Comparison of ENCODE assay signal across 9 cellular contexts in genomic region chr15:25739687-25740121, GRCh38.
A peak's percentile ranks its signal among the peaks of the same experiment; 100 is the strongest.
DNase-seq lines count a peak whose midpoint lies in the region; ATAC-seq and TF ChIP-seq lines count a peak whose summit lies in the region.
"Had no signal": no experiment of that assay in that cellular context is flagged by ENCODE, and none has a peak within 500 bp of the region (broad histone marks: within the 10 kb centered on the region; RNA-seq: fewer than 3 reads in every experiment).

No MANE protein-coding gene starts in this region.

- POLR2A ChIA-PET in activated naive CD8-positive, alpha-beta T cell treated with anti-CD3 and anti-CD28 coated beads, Interleukin-2, amount 10 ng/mL, durations not matched to agents 7 days and 5 days (lab: Charles Lee): no interaction called here

- ATAC-seq in GM19438 (IDR thresholded peaks at IDR 0.05; ENCODE audit: low read depth, unreplicated experiment): peak; percentile 70
- ATAC-seq in activated naive CD8-positive, alpha-beta T cell treated with anti-CD3 and anti-CD28 coated beads, Interleukin-2, amount 10 ng/mL, durations not matched to agents 7 days and 5 days (ENCODE audit: low read depth): peak; percentile 78
- ATAC-seq in memory B cell (ENCODE audit: low read depth): peak; percentile 58
- ATAC-seq in GM21737 (IDR thresholded peaks at IDR 0.05; ENCODE audit: unreplicated experiment): no peak
- no peak for ATAC-seq in GM21381 (IDR thresholded peaks at IDR 0.05; ENCODE audit: unreplicated experiment)
- ATAC-seq in HG02970 (IDR thresholded peaks at IDR 0.05; ENCODE audit: low FRiP score, unreplicated experiment): no peak

- peak overlapping the region; percentile 6 for H3K27ac Mint-ChIP-seq in activated naive CD8-positive, alpha-beta T cell treated with anti-CD3 and anti-CD28 coated beads, Interleukin-2, amount 10 ng/mL, durations not matched to agents 7 days and 5 days
- peak overlapping the region; percentile 48 for H3K27ac Mint-ChIP-seq in memory B cell

- no peaks in the 10 kb centered on the region for H3K9me3 Mint-ChIP-seq in activated naive CD8-positive, alpha-beta T cell treated with anti-CD3 and anti-CD28 coated beads, Interleukin-2, amount 10 ng/mL, durations not matched to agents 7 days and 5 days
- no peaks in the 10 kb centered on the region for H3K9me3 Mint-ChIP-seq in memory B cell
- H3K9me3 Mint-ChIP-seq: dendritic cell treated with granulocyte-macrophage colony-stimulating factor and Interleukin-4, amounts not matched to agents 40 ng/mL and 50 ng/mL, for 4 days had no signal

- H3K27me3 Mint-ChIP-seq in activated naive CD8-positive, alpha-beta T cell treated with anti-CD3 and anti-CD28 coated beads, Interleukin-2, amount 10 ng/mL, durations not matched to agents 7 days and 5 days: no peaks in the 10 kb centered on the region
- peaks cover 2% of the 10 kb centered on the region for H3K27me3 Mint-ChIP-seq in memory B cell

- H3K36me3 Mint-ChIP-seq in activated naive CD8-positive, alpha-beta T cell treated with anti-CD3 and anti-CD28 coated beads, Interleukin-2, amount 10 ng/mL, durations not matched to agents 7 days and 5 days: peaks cover 8% of the 10 kb centered on the region
- no peaks in the 10 kb centered on the region for H3K36me3 Mint-ChIP-seq in memory B cell

- peak; percentile 40 for DNase-seq in AG10803 (ENCODE audit: low read depth)
- DNase-seq in NCI-H524 treated with DMSO at 0.1 percent for 48 hours (lab: John Stamatoyannopoulos, UW): peak; percentile 89
- DNase-seq in activated naive CD8-positive, alpha-beta T cell treated with anti-CD3 and anti-CD28 coated beads, Interleukin-2, amount 10 ng/mL, durations not matched to agents 7 days and 5 days: no peak
- peak in 1 of 2 donors; percentile 2 for DNase-seq in memory B cell (ENCODE audit: low spot score in 2 of 2)

- TF ChIP-seq CTCF in AG10803 (conservative IDR thresholded peaks at IDR 0.05; ENCODE audit: low read length): peak; percentile 57

- peaks cover 15% of the 10 kb centered on the region for H3K4me1 Mint-ChIP-seq in activated naive CD8-positive, alpha-beta T cell treated with anti-CD3 and anti-CD28 coated beads, Interleukin-2, amount 10 ng/mL, durations not matched to agents 7 days and 5 days
- peaks cover 14% of the 10 kb centered on the region for H3K4me1 Mint-ChIP-seq in memory B cell

- no peak overlapping the region for H3K4me3 Mint-ChIP-seq in activated naive CD8-positive, alpha-beta T cell treated with anti-CD3 and anti-CD28 coated beads, Interleukin-2, amount 10 ng/mL, durations not matched to agents 7 days and 5 days
- no peak overlapping the region for H3K4me3 Mint-ChIP-seq in memory B cell
- H3K4me3 Mint-ChIP-seq: dendritic cell treated with granulocyte-macrophage colony-stimulating factor and Interleukin-4, amounts not matched to agents 40 ng/mL and 50 ng/mL, for 4 days had no signal

- no peak overlapping the region for H3K4me3 ChIP-seq in AG10803 (ENCODE audit: low read length)

Comparison
In these comparisons a context has a peak if more than half of its experiments do, and no peak if none do; other contexts are left out.
1. ATAC-seq: peak in GM19438 (single experiment), activated naive CD8-positive, alpha-beta T cell treated with anti-CD3 and anti-CD28 coated beads, Interleukin-2, amount 10 ng/mL, durations not matched to agents 7 days and 5 days (single experiment) and memory B cell (single experiment); none in GM21737 (single experiment), GM21381 (single experiment) and HG02970 (single experiment).